In genomic region chr16:55008836-55009510, GRCh38 we compare ENCODE assay signal across 34 cellular contexts.
"Had no signal": no experiment of that assay in that cellular context is flagged by ENCODE, and none has a peak within 500 bp of the region (broad histone marks: within the 10 kb centered on the region; RNA-seq: fewer than 3 reads in every experiment).

No MANE protein-coding gene starts in this region.

- DNase-seq: Karpas-422, Kasumi-1, KG1, MG63, MM.1S, MV-4-11, NCI-H1048, NCI-H1092, NCI-H1092 treated with DMSO at 0.1 percent for 48 hours, NCI-H1105, NCI-H1105 treated with DMSO at 0.1 percent for 48 hours, NCI-H1417 treated with DMSO at 0.1 percent for 48 hours, NCI-H1436, NCI-H1436 treated with DMSO at 0.1 percent for 48 hours, NCI-H146, NCI-H1694, NCI-H1694 treated with DMSO at 0.1 percent for 48 hours, NCI-H187, NCI-H187 treated with DMSO at 0.1 percent for 48 hours, NCI-H1930, NCI-H2029, NCI-H2029 treated with DMSO at 0.1 percent for 48 hours, NCI-H2081, NCI-H2081 treated with DMSO at 0.1 percent for 48 hours, NCI-H2107, NCI-H2171, NCI-H2171 treated with DMSO at 0.1 percent for 48 hours, NCI-H226, NCI-H345, NCI-H446, NCI-H446 treated with DMSO at 0.1 percent for 48 hours, NCI-H510A, NCI-H510A treated with DMSO at 0.1 percent for 48 hours had no signal

- H3K9me3 ChIP-seq: MG63 had no signal

- H3K4me3 ChIP-seq: MG63 had no signal

- H3K4me2 ChIP-seq: KMS-11 had no signal

- H3K27ac ChIP-seq: KMS-11 had no signal

- H3K9ac ChIP-seq: KMS-11 had no signal

- H3K36me3 ChIP-seq: MG63 had no signal

- H3K27me3 ChIP-seq: MG63 had no signal
